In genomic region chr3:7447197-7447769, GRCh38 we compare ENCODE assay signal across 17 cellular contexts.
DNase-seq lines count a peak whose midpoint lies in the region; ATAC-seq and TF ChIP-seq lines count a peak whose summit lies in the region.
"Had no signal": no experiment of that assay in that cellular context is flagged by ENCODE, and none has a peak within 500 bp of the region (broad histone marks: within the 10 kb centered on the region; RNA-seq: fewer than 3 reads in every experiment).

No MANE protein-coding gene starts in this region.

- TF ChIP-seq POLR2A in upper lobe of left lung (IDR thresholded peaks at IDR 0.05) = no peak

- no peak overlapping the region for H3K4me3 ChIP-seq in GM12865 (ENCODE audit: low read depth, low read length)
- H3K4me3 ChIP-seq in upper lobe of left lung = no peak overlapping the region
- H3K4me3 ChIP-seq: esophagus muscularis mucosa, spleen had no signal

- H3K27ac ChIP-seq in upper lobe of left lung = no peak overlapping the region
- H3K27ac ChIP-seq: esophagus muscularis mucosa, spleen had no signal

- H3K9me3 ChIP-seq in upper lobe of left lung = no peaks in the 10 kb centered on the region
- H3K9me3 ChIP-seq: esophagus muscularis mucosa, spleen had no signal

- DNase-seq in GM12865 (ENCODE audit: low read depth) = peak; percentile 80
- DNase-seq in upper lobe of left lung = no peak
- no peak for DNase-seq in activated effector memory CD4-positive, alpha-beta T cell treated with anti-CD3 and anti-CD28 coated beads, Interleukin-2, amount 50 U/mL, for 16 hours
- no peak for DNase-seq in NCI-H69 (lab: John Stamatoyannopoulos, UW)
- DNase-seq in T-helper 2 cell = no peak
- DNase-seq: ACHN; DMS79; GOT3; Karpas-422; naive thymus-derived CD4-positive, alpha-beta T cell; spleen; stimulated activated CD8-positive, alpha-beta memory T cell treated with anti-CD3 and anti-CD28 coated beads, Interleukin-4, amount 100 ng/mL, for 48 hours had no signal

- no peaks in the 10 kb centered on the region for H3K36me3 ChIP-seq in upper lobe of left lung
- H3K36me3 ChIP-seq: esophagus muscularis mucosa, spleen had no signal

- TF ChIP-seq CTCF in GM12865 (IDR thresholded peaks at IDR 0.05; ENCODE audit: insufficient read depth, low read depth, low read length, missing control alignments) = no peak
- no peak for TF ChIP-seq CTCF in upper lobe of left lung (IDR thresholded peaks at IDR 0.05)

- ATAC-seq in GM19351 (IDR thresholded peaks at IDR 0.05; ENCODE audit: unreplicated experiment) (peak; percentile 99), HG02678 (IDR thresholded peaks at IDR 0.05; ENCODE audit: unreplicated experiment) (peak; percentile 95), HG03378 (IDR thresholded peaks at IDR 0.05; ENCODE audit: unreplicated experiment) (peak; percentile 100), upper lobe of left lung (ENCODE audit: low FRiP score in 2 of 2) (no peak)
- ATAC-seq: naive thymus-derived CD4-positive, alpha-beta T cell; WTC11 had no signal

- H3K27me3 ChIP-seq in upper lobe of left lung = no peaks in the 10 kb centered on the region
- H3K27me3 ChIP-seq: esophagus muscularis mucosa, spleen had no signal

- H3K4me1 ChIP-seq in upper lobe of left lung = peaks cover 0 to 7% (median 0%) of the 10 kb centered on the region in 4 donors
- H3K4me1 ChIP-seq: esophagus muscularis mucosa had no signal

- TF ChIP-seq EP300 in upper lobe of left lung (IDR thresholded peaks at IDR 0.05) = no peak

- WGBS in upper lobe of left lung, 2 donors = 71 to 78% methylated on average over 6 of the region's 6 CpGs

Comparison
In these comparisons a context has a peak if more than half of its experiments do, and no peak if none do; other contexts are left out.
1. ATAC-seq: peak in GM19351 (single experiment), HG02678 (single experiment) and HG03378 (single experiment); none in upper lobe of left lung (0 of 2).